2 cellular contexts compared by ENCODE assay signal in the genomic region with DNA sequence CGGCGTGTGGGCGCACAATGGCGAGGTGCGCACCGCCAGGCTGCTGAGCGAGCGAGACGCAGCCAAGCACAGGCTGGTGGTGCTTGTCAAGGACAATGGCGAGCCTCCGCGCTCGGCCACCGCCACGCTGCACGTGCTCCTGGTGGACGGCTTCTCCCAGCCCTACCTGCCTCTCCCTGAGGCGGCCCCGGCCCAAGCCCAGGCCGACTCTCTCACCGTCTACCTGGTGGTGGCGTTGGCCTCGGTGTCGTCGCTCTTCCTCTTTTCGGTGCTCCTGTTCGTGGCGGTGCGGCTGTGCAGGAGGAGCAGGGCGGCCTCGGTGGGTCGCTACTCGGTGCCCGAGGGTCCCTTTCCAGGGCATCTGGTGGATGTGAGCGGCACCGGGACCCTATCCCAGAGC. TPM values are rescaled to one million over a fixed set of nuclear protein-coding genes. Genes with fewer than 3 reads are reported as not detected.
"Had no signal": no experiment of that assay in that cellular context is flagged by ENCODE, and none has a peak within 500 bp of the region (broad histone marks: within the 10 kb centered on the region; RNA-seq: fewer than 3 reads in every experiment).

No MANE protein-coding gene starts in this region.

RNA-seq across cellular contexts. Expression of a gene that starts 2.2 kb away (rescaled TPM):
- total RNA-seq: H7, H9 had no signal

RNA-seq across cellular contexts. Expression of a gene that starts 25.5 kb away (rescaled TPM):
- total RNA-seq: H7 had no signal
